ENCODE assay signal across 8 cellular contexts in genomic region chrX:130024127-130024526, GRCh38. TPM values are rescaled to one million over a fixed set of nuclear protein-coding genes. Genes with fewer than 3 reads are reported as not detected.
DNase-seq lines count a peak whose midpoint lies in the region; ATAC-seq, FAIRE-seq and TF ChIP-seq lines count a peak whose summit lies in the region.

No MANE protein-coding gene starts in this region.

- no peak overlapping the region for H3K27ac ChIP-seq in ascending aorta

- H3K27me3 Mint-ChIP-seq in T-helper 2 cell treated with Interferon-gamma antibody and Interleukin-4, amounts not matched to agents 5 μg/mL and 100 μg/mL, for 36 hours (ENCODE audit: low read depth), result no peaks in the 10 kb centered on the region

- no peaks in the 10 kb centered on the region for H3K9me3 Mint-ChIP-seq in T-helper 2 cell treated with Interferon-gamma antibody and Interleukin-4, amounts not matched to agents 5 μg/mL and 100 μg/mL, for 36 hours

- no peaks in the 10 kb centered on the region for H3K27me3 ChIP-seq in ascending aorta

- no peaks in the 10 kb centered on the region for H3K9me3 ChIP-seq in ascending aorta

- no peak overlapping the region for H3K4me3 ChIP-seq in ascending aorta

- H3K27ac Mint-ChIP-seq in T-helper 2 cell treated with Interferon-gamma antibody and Interleukin-4, amounts not matched to agents 5 μg/mL and 100 μg/mL, for 36 hours, result peak overlapping the region; percentile 72

- H3K36me3 ChIP-seq in ascending aorta, result peaks cover 16 to 35% of the 10 kb centered on the region in 2 donors

- FAIRE-seq in HTR-8/SVneo (lab: Jason Lieb, UNC), result no peak

- peaks cover 10% of the 10 kb centered on the region for H3K4me1 Mint-ChIP-seq in T-helper 2 cell treated with Interferon-gamma antibody and Interleukin-4, amounts not matched to agents 5 μg/mL and 100 μg/mL, for 36 hours (ENCODE audit: low read depth)

- DNase-seq in ELF-1 (ENCODE audit: low read depth, low spot score), result peak; percentile 94
- DNase-seq in HTR-8/SVneo (ENCODE audit: insufficient read length, low spot score), result peak; percentile 1
- peak; percentile 75 for DNase-seq in T-helper 2 cell treated with Interferon-gamma antibody and Interleukin-4, amounts not matched to agents 5 μg/mL and 100 μg/mL, for 36 hours (ENCODE audit: low spot score)
- DNase-seq in ascending aorta (ENCODE audit: low spot score in 2 of 2), result peak; percentile 57 to 87
- peak; percentile 87 for DNase-seq in iPS-NIHi11 (ENCODE audit: low spot score)
- peak; percentile 40 to 77 (median 51) for DNase-seq in stimulated activated CD4-positive, alpha-beta T cell treated with anti-CD3 and anti-CD28 coated beads, TNF-alpha, amount 100 ng/mL, for 24 hours (ENCODE audit: low read depth in 3 of 3)
- no peak for DNase-seq in amniotic stem cell (lab: John Stamatoyannopoulos, UW)

- peak; percentile 100 for ATAC-seq in GM21529 (IDR thresholded peaks at IDR 0.05; ENCODE audit: unreplicated experiment)

- H3K4me1 ChIP-seq in ascending aorta, result no peaks in the 10 kb centered on the region

- intact Hi-C loops in ascending aorta (cut with DNase I), result loop anchor here (2.0 kb wide), 2 partner anchors 41 to 97 kb away; partner anchors contain the start of gene BCORL1

- H3K4me3 Mint-ChIP-seq in T-helper 2 cell treated with Interferon-gamma antibody and Interleukin-4, amounts not matched to agents 5 μg/mL and 100 μg/mL, for 36 hours, result peak overlapping the region; percentile 59

- H3K36me3 Mint-ChIP-seq in T-helper 2 cell treated with Interferon-gamma antibody and Interleukin-4, amounts not matched to agents 5 μg/mL and 100 μg/mL, for 36 hours (ENCODE audit: low read depth), result peaks cover 13% of the 10 kb centered on the region

- no peak for TF ChIP-seq CTCF in ascending aorta (IDR thresholded peaks at IDR 0.05)

RNA-seq across cellular contexts. Expression of gene BCORL1, which starts 41.7 kb away (rescaled TPM):
- 10.3 TPM for total RNA-seq in ascending aorta
